ENCODE assay signal across 8 cellular contexts in the genomic region with DNA sequence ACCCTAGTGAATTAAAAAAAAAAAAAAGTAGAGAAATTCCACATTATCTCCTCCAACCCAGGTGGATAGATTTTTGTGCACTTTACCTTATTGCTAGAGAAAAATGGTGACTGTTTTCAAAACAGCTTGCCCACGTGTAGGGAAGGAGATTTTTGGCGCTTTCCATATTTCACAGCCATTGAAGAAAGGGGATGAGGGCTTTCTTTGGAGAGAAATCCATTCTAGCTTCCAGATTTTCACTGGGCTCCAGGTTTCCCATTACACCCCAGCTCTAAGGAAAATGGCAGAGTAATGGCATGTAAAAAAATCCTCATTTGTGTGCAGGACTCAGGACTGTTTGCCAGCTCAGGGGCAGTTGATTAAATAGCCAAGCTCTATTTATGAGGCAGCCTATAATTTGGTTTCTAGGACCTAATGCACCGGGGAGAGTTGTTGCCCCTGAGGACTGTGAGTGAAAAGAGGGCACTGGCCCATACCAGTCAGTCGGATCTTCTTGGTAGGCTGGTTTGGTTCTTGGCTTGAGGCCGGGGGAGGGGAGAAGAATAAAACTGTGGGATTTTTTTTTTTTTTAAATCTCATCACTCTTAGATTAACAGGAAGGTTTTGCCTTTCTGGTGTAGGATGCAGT. TPM values are rescaled to one million over a fixed set of nuclear protein-coding genes. Genes with fewer than 3 reads are reported as not detected.
DNase-seq lines count a peak whose midpoint lies in the region; ATAC-seq lines count a peak whose summit lies in the region.

No MANE protein-coding gene starts in this region.

- H3K27me3 Mint-ChIP-seq in T-helper 1 cell treated with Interleukin-12 subunit alpha and Interleukin-12 subunit beta and Interleukin-4 antibody, amounts not matched to agents 30 μg/mL and 1 μg/mL, for 36 hours (ENCODE audit: low read depth), result no peaks in the 10 kb centered on the region
- no peaks in the 10 kb centered on the region for H3K27me3 Mint-ChIP-seq in activated T-helper 1 cell treated with anti-CD3 and anti-CD28 coated beads, Interleukin-12 subunit alpha, Interleukin-12 subunit beta, Interleukin-2, Interleukin-4 antibody, amounts not matched to agents 30 ng/mL and 10 ng/mL and 1 ng/mL, durations not matched to agents 14 hours and 24 hours and 36 hours (ENCODE audit: insufficient read depth)
- H3K27me3 Mint-ChIP-seq in immature natural killer cell (ENCODE audit: low read depth in 3 of 3), result peaks cover 8 to 20% (median 11%) of the 10 kb centered on the region in 3 donors

- peaks cover 28% of the 10 kb centered on the region for H3K4me1 Mint-ChIP-seq in T-helper 1 cell treated with Interleukin-12 subunit alpha and Interleukin-12 subunit beta and Interleukin-4 antibody, amounts not matched to agents 30 μg/mL and 1 μg/mL, for 36 hours (ENCODE audit: low read depth)
- peaks cover 31% of the 10 kb centered on the region for H3K4me1 Mint-ChIP-seq in activated T-helper 1 cell treated with anti-CD3 and anti-CD28 coated beads, Interleukin-12 subunit alpha, Interleukin-12 subunit beta, Interleukin-2, Interleukin-4 antibody, amounts not matched to agents 30 ng/mL and 10 ng/mL and 1 ng/mL, durations not matched to agents 14 hours and 24 hours and 36 hours (ENCODE audit: low read depth)
- H3K4me1 Mint-ChIP-seq in immature natural killer cell, result peaks cover 28 to 35% of the 10 kb centered on the region in 2 donors

- no peak for DNase-seq in T-helper 1 cell
- DNase-seq in activated T-helper 1 cell treated with anti-CD3 and anti-CD28 coated beads, Interleukin-12 subunit alpha, Interleukin-12 subunit beta, Interleukin-2, Interleukin-4 antibody, amounts not matched to agents 30 ng/mL and 10 ng/mL and 1 ng/mL, durations not matched to agents 14 hours and 24 hours and 36 hours (ENCODE audit: low spot score), result no peak
- no peak for DNase-seq in immature natural killer cell
- DNase-seq in NCI-H1417 treated with DMSO at 0.1 percent for 48 hours (lab: John Stamatoyannopoulos, UW), result no peak
- no peak for DNase-seq in SIG-M5 (lab: John Stamatoyannopoulos, UW)

- intact Hi-C loops in activated T-helper 1 cell treated with anti-CD3 and anti-CD28 coated beads, Interleukin-12 subunit alpha, Interleukin-12 subunit beta, Interleukin-2, Interleukin-4 antibody, amounts not matched to agents 30 ng/mL and 10 ng/mL and 1 ng/mL, durations not matched to agents 14 hours and 24 hours and 36 hours (cut with micrococcal nuclease), result loop anchor here (2.0 kb wide), 4 partner anchors 113 to 193 kb away; no protein-coding TSS in a partner anchor

- no peaks in the 10 kb centered on the region for H3K36me3 Mint-ChIP-seq in T-helper 1 cell treated with Interleukin-12 subunit alpha and Interleukin-12 subunit beta and Interleukin-4 antibody, amounts not matched to agents 30 μg/mL and 1 μg/mL, for 36 hours (ENCODE audit: low read depth)
- H3K36me3 Mint-ChIP-seq in activated T-helper 1 cell treated with anti-CD3 and anti-CD28 coated beads, Interleukin-12 subunit alpha, Interleukin-12 subunit beta, Interleukin-2, Interleukin-4 antibody, amounts not matched to agents 30 ng/mL and 10 ng/mL and 1 ng/mL, durations not matched to agents 14 hours and 24 hours and 36 hours (ENCODE audit: low read depth), result peaks cover 2% of the 10 kb centered on the region
- no peaks in the 10 kb centered on the region for H3K36me3 Mint-ChIP-seq in immature natural killer cell

- H3K9me3 Mint-ChIP-seq in T-helper 1 cell treated with Interleukin-12 subunit alpha and Interleukin-12 subunit beta and Interleukin-4 antibody, amounts not matched to agents 30 μg/mL and 1 μg/mL, for 36 hours, result no peaks in the 10 kb centered on the region
- no peaks in the 10 kb centered on the region for H3K9me3 Mint-ChIP-seq in activated T-helper 1 cell treated with anti-CD3 and anti-CD28 coated beads, Interleukin-12 subunit alpha, Interleukin-12 subunit beta, Interleukin-2, Interleukin-4 antibody, amounts not matched to agents 30 ng/mL and 10 ng/mL and 1 ng/mL, durations not matched to agents 14 hours and 24 hours and 36 hours
- H3K9me3 Mint-ChIP-seq in immature natural killer cell, result no peaks in the 10 kb centered on the region

- peak overlapping the region; percentile 89 for H3K4me3 Mint-ChIP-seq in T-helper 1 cell treated with Interleukin-12 subunit alpha and Interleukin-12 subunit beta and Interleukin-4 antibody, amounts not matched to agents 30 μg/mL and 1 μg/mL, for 36 hours
- peak overlapping the region; percentile 90 for H3K4me3 Mint-ChIP-seq in activated T-helper 1 cell treated with anti-CD3 and anti-CD28 coated beads, Interleukin-12 subunit alpha, Interleukin-12 subunit beta, Interleukin-2, Interleukin-4 antibody, amounts not matched to agents 30 ng/mL and 10 ng/mL and 1 ng/mL, durations not matched to agents 14 hours and 24 hours and 36 hours
- H3K4me3 Mint-ChIP-seq in immature natural killer cell, result peak overlapping the region; percentile 92 to 98 (median 94)

- ATAC-seq in HG02884 (IDR thresholded peaks at IDR 0.05; ENCODE audit: unreplicated experiment), result no peak

- H3K27ac Mint-ChIP-seq in T-helper 1 cell treated with Interleukin-12 subunit alpha and Interleukin-12 subunit beta and Interleukin-4 antibody, amounts not matched to agents 30 μg/mL and 1 μg/mL, for 36 hours, result peak overlapping the region; percentile 98
- peak overlapping the region; percentile 96 for H3K27ac Mint-ChIP-seq in activated T-helper 1 cell treated with anti-CD3 and anti-CD28 coated beads, Interleukin-12 subunit alpha, Interleukin-12 subunit beta, Interleukin-2, Interleukin-4 antibody, amounts not matched to agents 30 ng/mL and 10 ng/mL and 1 ng/mL, durations not matched to agents 14 hours and 24 hours and 36 hours
- H3K27ac Mint-ChIP-seq in immature natural killer cell, result peak overlapping the region; percentile 92 to 96 (median 95)

- peak overlapping the region; percentile 80 for H3K27ac ChIP-seq in temporal lobe (ENCODE audit: low read depth, low read length)

RNA-seq across cellular contexts. Expression of a gene that starts 2.1 kb away (rescaled TPM):
- 130 and 132 TPM in 2 replicates for total RNA-seq in activated T-helper 1 cell treated with anti-CD3 and anti-CD28 coated beads, Interleukin-12 subunit alpha, Interleukin-12 subunit beta, Interleukin-2, Interleukin-4 antibody, amounts not matched to agents 30 ng/mL and 10 ng/mL and 1 ng/mL, durations not matched to agents 14 hours and 24 hours and 36 hours
- polyA plus RNA-seq in immature natural killer cell, result 10 to 100 TPM in 2 of 3 donors, 1 to 10 TPM in 1; 7.1 to 34.6 (median 16.0) TPM
- 45.0 TPM for total RNA-seq in temporal lobe
